1 cellular context compared by ENCODE assay signal in the genomic region with DNA sequence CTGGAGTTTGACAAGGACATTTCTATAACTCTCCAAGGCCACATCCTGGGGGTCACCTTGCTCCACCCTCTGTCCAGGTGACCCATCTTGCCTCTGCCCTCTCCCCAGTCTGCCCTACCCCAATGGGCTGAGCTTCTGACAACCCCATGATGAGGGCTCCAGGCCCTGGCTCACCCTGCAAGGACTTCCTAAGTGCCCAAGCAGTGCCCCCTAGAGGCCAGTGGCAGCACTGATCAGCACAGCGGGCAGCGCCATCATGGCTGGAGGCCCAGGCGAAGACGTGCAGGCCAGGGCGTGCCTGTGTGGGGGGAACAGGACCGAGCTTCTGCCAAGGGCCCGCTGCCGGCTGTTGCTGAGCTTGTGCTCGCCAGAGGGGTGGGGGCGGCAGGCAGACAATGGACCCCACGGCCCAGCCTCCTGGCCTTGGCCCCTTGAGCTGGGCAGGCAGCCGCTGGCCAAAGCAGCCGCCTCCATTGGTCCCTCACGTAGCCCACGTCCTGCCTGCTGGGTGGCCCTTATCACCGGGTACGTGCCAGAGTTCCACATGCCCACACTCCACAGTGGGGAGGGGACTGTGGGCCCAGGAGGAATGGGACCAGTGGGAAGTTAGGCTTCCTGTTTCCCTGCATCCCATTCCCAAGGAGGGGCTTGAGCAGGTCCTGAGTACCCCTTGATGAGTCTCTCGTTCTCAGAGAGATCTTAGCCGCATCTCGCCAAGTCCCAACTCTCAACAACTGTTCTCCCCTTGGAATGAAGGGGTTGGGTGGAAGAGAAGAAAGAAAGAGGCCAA.
TF ChIP-seq lines count a peak whose summit lies in the region.

No MANE protein-coding gene starts in this region.

TF ChIP-seq in endothelial cell of umbilical vein, 7 proteins besides CTCF, POLR2A, EP300 and RAD21:
- TF ChIP-seq GATA2 (IDR thresholded peaks at IDR 0.05; ENCODE audit: insufficient read depth, insufficient read length, low read depth, low read length): no peak
- TF ChIP-seq FOS (IDR thresholded peaks at IDR 0.05; ENCODE audit: borderline replicate concordance, insufficient read depth, low read length): no peak
- TF ChIP-seq, protein P1, sequence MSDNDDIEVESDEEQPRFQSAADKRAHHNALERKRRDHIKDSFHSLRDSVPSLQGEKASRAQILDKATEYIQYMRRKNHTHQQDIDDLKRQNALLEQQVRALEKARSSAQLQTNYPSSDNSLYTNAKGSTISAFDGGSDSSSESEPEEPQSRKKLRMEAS (IDR thresholded peaks at IDR 0.05; ENCODE audit: insufficient read depth, insufficient read length): no peak
- no peak for TF ChIP-seq JUN (IDR thresholded peaks at IDR 0.05; ENCODE audit: borderline replicate concordance, insufficient read depth, insufficient read length, low read depth)
- no peak for TF ChIP-seq MYC (IDR thresholded peaks at IDR 0.05; ENCODE audit: low read depth, low read length)
- no peak for TF ChIP-seq EZH2 (IDR thresholded peaks at IDR 0.05; ENCODE audit: borderline replicate concordance, low read depth, low read length, severe bottlenecking)
